Comparison of ENCODE assay signal across 8 cellular contexts in the genomic region with DNA sequence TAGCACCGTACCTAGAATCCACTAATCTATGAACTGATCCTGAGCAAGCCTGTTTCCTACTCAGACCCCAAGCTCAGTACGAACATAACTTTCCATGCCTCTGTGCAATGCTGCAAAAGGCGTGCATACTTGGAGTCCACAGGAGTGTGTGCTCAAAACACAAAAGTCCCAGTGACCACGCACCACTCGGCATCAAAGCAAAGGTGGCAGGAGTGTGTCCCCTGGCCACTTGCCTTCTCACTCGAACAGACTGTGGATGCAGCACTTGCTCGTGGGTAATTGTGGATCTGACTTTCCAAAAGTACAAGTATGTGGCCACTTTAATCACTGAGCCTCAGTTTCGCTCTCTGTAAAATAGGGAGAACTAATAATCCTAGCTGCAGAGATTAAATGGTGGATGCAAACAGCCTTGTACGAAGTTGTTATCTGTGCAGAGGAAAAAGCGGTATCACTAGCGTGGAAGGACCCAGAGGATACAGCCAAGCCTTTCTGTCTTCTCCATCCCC. TPM values are rescaled to one million over a fixed set of nuclear protein-coding genes. Genes with fewer than 3 reads are reported as not detected.
DNase-seq lines count a peak whose midpoint lies in the region; ATAC-seq and TF ChIP-seq lines count a peak whose summit lies in the region.

No MANE protein-coding gene starts in this region.

- H3K4ac ChIP-seq in IMR-90 (ENCODE audit: low read depth, low read length): peak overlapping the region; percentile 87

- H3K79me1 ChIP-seq in IMR-90 (ENCODE audit: low read depth in 1 of 2, low read length in 2 of 2): peaks cover 15 to 27% of the 10 kb centered on the region in 2 experiments; a peak in 2 of 4 replicates

- H3K18ac ChIP-seq in IMR-90 (ENCODE audit: low read depth, low read length): peak overlapping the region; percentile 5; the same call in 1 of the 2 replicates

- no peak overlapping the region; the same call in 2 of the 3 replicates for H2BK15ac ChIP-seq in IMR-90 (ENCODE audit: low read depth, low read length)

- H3K4me1 ChIP-seq in IMR-90 (ENCODE audit: control insufficient read depth, insufficient read depth, low read length) (peaks cover 2% of the 10 kb centered on the region), muscle layer of colon (ENCODE audit: insufficient read depth, low read length) (peaks cover 8% of the 10 kb centered on the region)

- H4K8ac ChIP-seq in IMR-90 (ENCODE audit: low read depth in 2 of 2, low read length in 2 of 2): peak overlapping the region; percentile 90 to 100

- H2AFZ ChIP-seq in IMR-90 (replicated peaks; ENCODE audit: low read length, poor library complexity): peak overlapping the region; percentile 100

- H2BK20ac ChIP-seq in IMR-90 (ENCODE audit: low read depth, low read length): no peak overlapping the region

- H3K4me3 ChIP-seq in IMR-90 (ENCODE audit: insufficient read depth, low read depth, low read length): peak overlapping the region; percentile 68
- peak overlapping the region; percentile 44 to 70 for H3K4me3 ChIP-seq in muscle layer of colon (ENCODE audit: low read depth in 1 of 2, low read length in 2 of 2)

- no peak for TF ChIP-seq POLR2A in IMR-90 (IDR thresholded peaks at IDR 0.05; ENCODE audit: low read depth, low read length)

- H3K27me3 ChIP-seq in IMR-90 (ENCODE audit: control insufficient read depth, insufficient read depth, low read length) (peaks cover 2% of the 10 kb centered on the region), muscle layer of colon (ENCODE audit: control insufficient read depth in 1 of 2, insufficient read depth in 2 of 2, low read length in 2 of 2) (no peaks in the 10 kb centered on the region)

- H3K56ac ChIP-seq in IMR-90 (ENCODE audit: extremely low read depth, insufficient read depth, low read length): peak overlapping the region; percentile 60; the same call in 1 of the 2 replicates

- no TSS peak for BruUV-seq in IMR-90 (replicated peaks; lab: Mats Ljungman, UMichigan)

- peak overlapping the region; percentile 61; the same call in 1 of the 2 replicates for H3K23ac ChIP-seq in IMR-90 (ENCODE audit: low read depth, low read length)

- peak overlapping the region; percentile 86 for H2AK9ac ChIP-seq in IMR-90 (replicated peaks; ENCODE audit: low read depth, low read length, poor library complexity)

- H4K20me1 ChIP-seq in IMR-90 (ENCODE audit: insufficient read depth, low read length): no peaks in the 10 kb centered on the region

- peak overlapping the region; percentile 68 for H4K5ac ChIP-seq in IMR-90 (ENCODE audit: low read depth, low read length)

- no peak for ATAC-seq in IMR-90 (ENCODE audit: low read depth)
- no peak for ATAC-seq in central memory CD8-positive, alpha-beta T cell (replicated peaks; ENCODE audit: extremely low read depth, poor library complexity, severe bottlenecking)
- no peak for ATAC-seq in sciatic nerve

- peak overlapping the region; percentile 27; the same call in 1 of the 2 replicates for H2BK120ac ChIP-seq in IMR-90 (ENCODE audit: low read depth, low read length)

- H3K27ac ChIP-seq in 22Rv1 (peak overlapping the region; percentile 90), IMR-90 (ENCODE audit: insufficient read depth, low read length) (peak overlapping the region; percentile 96), muscle layer of colon (ENCODE audit: low read depth, low read length) (peak overlapping the region; percentile 100)

- H2AK5ac ChIP-seq in IMR-90 (ENCODE audit: low read depth, low read length): peak overlapping the region; percentile 94

- H3K9me1 ChIP-seq in IMR-90 (ENCODE audit: insufficient read depth, low read length): peaks cover 3% of the 10 kb centered on the region

- DNase-seq in IMR-90 (no peak), cerebellar nuclear complex (lab: John Stamatoyannopoulos, UW) (no peak), COLO668 (lab: John Stamatoyannopoulos, UW; ENCODE audit: unreplicated experiment) (no peak), sciatic nerve (ENCODE audit: low spot score) (no peak)
- no peak for DNase-seq in central memory CD8-positive, alpha-beta T cell (ENCODE audit: low spot score in 2 of 2)
- DNase-seq in stimulated activated CD4-positive, alpha-beta T cell treated with anti-CD3 and anti-CD28 coated beads, Interleukin-4, amount 100 ng/mL, for 1 hour: no peak

- dilution Hi-C loops in IMR-90 (cut with HindIII; ENCODE audit: low sequenced_read_pairs, unreplicated experiment): no loop called here

- peak overlapping the region; percentile 92 for H3K4me3 Mint-ChIP-seq in central memory CD8-positive, alpha-beta T cell

- H3K27ac Mint-ChIP-seq in central memory CD8-positive, alpha-beta T cell (ENCODE audit: low read depth): peak overlapping the region; percentile 97

- H4K91ac ChIP-seq in IMR-90 (ENCODE audit: insufficient read depth, low read depth, low read length): peak overlapping the region; percentile 75

- peak overlapping the region; percentile 79 for H3K4me2 ChIP-seq in IMR-90 (ENCODE audit: low read depth, low read length)

- TF ChIP-seq RAD21 in IMR-90 (IDR thresholded peaks at IDR 0.05; ENCODE audit: low read length): no peak

- intact Hi-C loops in IMR-90 (cut with micrococcal nuclease): loop anchor here (1.0 kb wide), 1 partner anchor 40 kb away; no protein-coding TSS in a partner anchor
- intact Hi-C loops in sciatic nerve (cut with DNase I): no loop called here

- H3K9me3 Mint-ChIP-seq in central memory CD8-positive, alpha-beta T cell: no peaks in the 10 kb centered on the region

- H3K9me3 ChIP-seq in IMR-90 (ENCODE audit: control insufficient read depth, insufficient read depth, low read length) (no peaks in the 10 kb centered on the region), muscle layer of colon (ENCODE audit: low read length) (no peaks in the 10 kb centered on the region)

- 85% methylated on average over 4 of the region's 11 CpGs; no CpG with 5 or more reads in 1 of the 2 experiments for WGBS in IMR-90 (ENCODE audit: extremely low coverage in 2 of 2, insufficient read length in 1 of 2), 2 experiments

- peaks cover 9% of the 10 kb centered on the region for H3K36me3 Mint-ChIP-seq in central memory CD8-positive, alpha-beta T cell (ENCODE audit: insufficient read depth)

- CTCF ChIA-PET in IMR-90 (lab: Yijun Ruan, JAX): interaction anchor here (0.6 to 1.5 kb wide), 3 partner anchors 19 to 165 kb away, joined by 3 to 5 read pairs (median 3); no protein-coding TSS in a partner anchor

- TF ChIP-seq CTCF in 22Rv1 (IDR thresholded peaks at IDR 0.05): no peak
- no peak for TF ChIP-seq CTCF in IMR-90 (conservative IDR thresholded peaks at IDR 0.05; ENCODE audit: low read depth, low read length)

- in situ Hi-C loops in IMR-90 (cut with MboI; ENCODE audit: low sequenced_read_pairs): no loop called here

- H3K36me3 ChIP-seq in IMR-90 (ENCODE audit: control insufficient read depth, insufficient read depth, low read length) (no peaks in the 10 kb centered on the region), muscle layer of colon (ENCODE audit: insufficient read depth, low read length) (no peaks in the 10 kb centered on the region)

- H3K9ac ChIP-seq in IMR-90 (ENCODE audit: low read depth, low read length) (peak overlapping the region; percentile 99), muscle layer of colon (ENCODE audit: low read length) (peak overlapping the region; percentile 45)

- H3K4me1 Mint-ChIP-seq in central memory CD8-positive, alpha-beta T cell: peaks cover 48% of the 10 kb centered on the region

- POLR2A ChIA-PET in IMR-90 (lab: Charles Lee; ENCODE audit: unreplicated experiment): interaction anchor here (1.1 to 1.5 kb wide), 2 partner anchors 19 to 25 kb away, joined by 5 read pairs; no protein-coding TSS in a partner anchor

- peak overlapping the region; percentile 31 for H2BK5ac ChIP-seq in IMR-90 (ENCODE audit: low read depth, low read length, poor library complexity, severe bottlenecking)

- H3K27me3 Mint-ChIP-seq in central memory CD8-positive, alpha-beta T cell: no peaks in the 10 kb centered on the region

- H3K14ac ChIP-seq in IMR-90 (replicated peaks; ENCODE audit: low read depth, low read length): peak overlapping the region; percentile 77

TF ChIP-seq in IMR-90, 13 proteins besides CTCF, POLR2A, EP300 and RAD21:
- TF ChIP-seq RCOR1 (IDR thresholded peaks at IDR 0.05; ENCODE audit: insufficient replicate concordance, low read length): no peak
- no peak for TF ChIP-seq CEBPB (IDR thresholded peaks at IDR 0.05; ENCODE audit: low read depth, low read length)
- no peak for TF ChIP-seq MAZ (IDR thresholded peaks at IDR 0.05; ENCODE audit: borderline replicate concordance, low read depth, low read length)

RNA-seq across cellular contexts. Expression of a gene that starts 0.3 kb away (rescaled TPM):
- total RNA-seq in IMR-90 (2012; rRNA removed) (3.2 and 3.6 TPM in 2 replicates), sciatic nerve (8.3 TPM)
- 3.8 and 4.3 TPM in 2 replicates for polyA plus RNA-seq in IMR-90 (2012; rRNA removed)
- 2.5 and 3.1 TPM in 2 replicates for polyA plus RNA-seq in IMR-90 (2012; cell fraction: cytosol; rRNA removed)
- 8.7 and 13.5 TPM in 2 replicates for polyA plus RNA-seq in IMR-90 (2012; cell fraction: nucleus; rRNA removed; ENCODE audit: low replicate concordance)
